16 cellular contexts compared by ENCODE assay signal in genomic region chr17:10628756-10629155, GRCh38. TPM values are rescaled to one million over a fixed set of nuclear protein-coding genes. Genes with fewer than 3 reads are reported as not detected.
DNase-seq lines count a peak whose midpoint lies in the region; ATAC-seq, FAIRE-seq and TF ChIP-seq lines count a peak whose summit lies in the region.
"Had no signal": no experiment of that assay in that cellular context is flagged by ENCODE, and none has a peak within 500 bp of the region (broad histone marks: within the 10 kb centered on the region; RNA-seq: fewer than 3 reads in every experiment).

No MANE protein-coding gene starts in this region.

- H3K27ac ChIP-seq in OCI-LY3 (ENCODE audit: low read length) = no peak overlapping the region
- H3K27ac ChIP-seq: ovary had no signal

- intact Hi-C loops in left colon (cut with DNase I, micrococcal nuclease) = no loop called here

- H3K9me3 ChIP-seq in OCI-LY3 (ENCODE audit: insufficient read depth, low read length) = no peaks in the 10 kb centered on the region
- H3K9me3 ChIP-seq: ovary had no signal

- no peak overlapping the region for H2AFZ ChIP-seq in OCI-LY3 (ENCODE audit: low read depth, low read length)

- H3K4me3 ChIP-seq in OCI-LY3 (ENCODE audit: low read length) (no peak overlapping the region), fibroblast of the aortic adventitia (ENCODE audit: low read depth, low read length) (no peak overlapping the region)
- H3K4me3 ChIP-seq: ovary had no signal

- H3K9ac ChIP-seq in OCI-LY3 (ENCODE audit: low read length) = no peak overlapping the region

- H4K20me1 ChIP-seq in OCI-LY3 (ENCODE audit: insufficient read depth, low read length) = peaks cover 4% of the 10 kb centered on the region; the same call in 1 of the 2 replicates

- no peak overlapping the region for H3K4me2 ChIP-seq in OCI-LY3 (ENCODE audit: low read length)

- H3K27me3 Mint-ChIP-seq in stimulated activated naive CD8-positive, alpha-beta T cell treated with anti-CD3 and anti-CD28 coated beads, Interleukin-15, amount 100 ng/mL, for 72 hours = no peaks in the 10 kb centered on the region
- H3K27me3 Mint-ChIP-seq: activated naive CD8-positive, alpha-beta T cell treated with anti-CD3 and anti-CD28 coated beads, Interleukin-2, amount 10 ng/mL, durations not matched to agents 7 days and 5 days had no signal

- ATAC-seq in stimulated activated naive CD8-positive, alpha-beta T cell treated with anti-CD3 and anti-CD28 coated beads, Interleukin-15, Interleukin-2, amounts not matched to agents 100 U/mL and 50 U/mL, for 24 hours = no peak
- ATAC-seq in stimulated activated naive CD8-positive, alpha-beta T cell treated with anti-CD3 and anti-CD28 coated beads, Interleukin-15, amount 100 ng/mL, for 72 hours = no peak
- ATAC-seq in left colon (no peak), GM21576 (IDR thresholded peaks at IDR 0.05; ENCODE audit: unreplicated experiment) (no peak)

- DNase-seq in stimulated activated naive CD8-positive, alpha-beta T cell treated with anti-CD3 and anti-CD28 coated beads, Interleukin-15, Interleukin-2, amounts not matched to agents 100 U/mL and 50 U/mL, for 24 hours = peak; percentile 29
- DNase-seq in stimulated activated naive CD8-positive, alpha-beta T cell treated with anti-CD3 and anti-CD28 coated beads, Interleukin-15, amount 100 ng/mL, for 72 hours = no peak
- DNase-seq in fibroblast of the aortic adventitia (ENCODE audit: low read depth) (no peak), urothelium cell line (ENCODE audit: low spot score) (peak; percentile 25), left colon (no peak)
- no peak for DNase-seq in activated naive CD4-positive, alpha-beta T cell (lab: John Stamatoyannopoulos, UW)
- DNase-seq: activated CD4-positive, alpha-beta T cell treated with anti-CD3 and anti-CD28 coated beads for 4 hours; activated naive CD8-positive, alpha-beta T cell treated with anti-CD3 and anti-CD28 coated beads, Interleukin-2, amount 10 ng/mL, durations not matched to agents 7 days and 5 days; DMS79; kidney; NCI-H2171; ovary; SIG-M5 had no signal

- TF ChIP-seq CTCF in OCI-LY3 (IDR thresholded peaks at IDR 0.05; ENCODE audit: low read depth, low read length) = 0 out of 2 replicates have a peak, but pooled peaks have one; percentile 21
- peak; percentile 41 for TF ChIP-seq CTCF in fibroblast of the aortic adventitia (IDR thresholded peaks at IDR 0.05; ENCODE audit: insufficient read depth, low read length)

- no peak for FAIRE-seq in urothelium cell line (lab: Jason Lieb, UNC)
- FAIRE-seq: endometrium, kidney had no signal

- no peaks in the 10 kb centered on the region for H3K27me3 ChIP-seq in OCI-LY3 (ENCODE audit: low read depth, low read length)
- H3K27me3 ChIP-seq: ovary had no signal

- no peaks in the 10 kb centered on the region for H3K36me3 ChIP-seq in OCI-LY3 (replicated peaks; ENCODE audit: low read depth, low read length)
- H3K36me3 ChIP-seq: ovary had no signal

- no peak overlapping the region for H3K4me3 Mint-ChIP-seq in stimulated activated naive CD8-positive, alpha-beta T cell treated with anti-CD3 and anti-CD28 coated beads, Interleukin-15, amount 100 ng/mL, for 72 hours
- H3K4me3 Mint-ChIP-seq: activated naive CD8-positive, alpha-beta T cell treated with anti-CD3 and anti-CD28 coated beads, Interleukin-2, amount 10 ng/mL, durations not matched to agents 7 days and 5 days had no signal

- no peaks in the 10 kb centered on the region for H3K9me3 Mint-ChIP-seq in stimulated activated naive CD8-positive, alpha-beta T cell treated with anti-CD3 and anti-CD28 coated beads, Interleukin-15, amount 100 ng/mL, for 72 hours
- H3K9me3 Mint-ChIP-seq: activated naive CD8-positive, alpha-beta T cell treated with anti-CD3 and anti-CD28 coated beads, Interleukin-2, amount 10 ng/mL, durations not matched to agents 7 days and 5 days had no signal

- H3K4me1 ChIP-seq in OCI-LY3 (ENCODE audit: low read length) = peaks cover 6% of the 10 kb centered on the region

- no peak overlapping the region for H3K27ac Mint-ChIP-seq in stimulated activated naive CD8-positive, alpha-beta T cell treated with anti-CD3 and anti-CD28 coated beads, Interleukin-15, amount 100 ng/mL, for 72 hours
- H3K27ac Mint-ChIP-seq: activated naive CD8-positive, alpha-beta T cell treated with anti-CD3 and anti-CD28 coated beads, Interleukin-2, amount 10 ng/mL, durations not matched to agents 7 days and 5 days had no signal

- no peaks in the 10 kb centered on the region for H3K4me1 Mint-ChIP-seq in stimulated activated naive CD8-positive, alpha-beta T cell treated with anti-CD3 and anti-CD28 coated beads, Interleukin-15, amount 100 ng/mL, for 72 hours
- H3K4me1 Mint-ChIP-seq: activated naive CD8-positive, alpha-beta T cell treated with anti-CD3 and anti-CD28 coated beads, Interleukin-2, amount 10 ng/mL, durations not matched to agents 7 days and 5 days had no signal

- no peaks in the 10 kb centered on the region for H3K79me2 ChIP-seq in OCI-LY3 (ENCODE audit: low read length)

RNA-seq across cellular contexts. Expression of gene MYH3, which starts 28.4 kb away (rescaled TPM):
- total RNA-seq in fibroblast of the aortic adventitia (ENCODE audit: low replicate concordance) = 0.45 and 1.1 TPM in 2 replicates
- 1 to 10 TPM; 1.0 to 1.6 TPM for total RNA-seq in left colon

Comparison
In these comparisons a context has a peak if more than half of its experiments do, and no peak if none do; other contexts are left out.
1. DNase-seq: peak in stimulated activated naive CD8-positive, alpha-beta T cell treated with anti-CD3 and anti-CD28 coated beads, Interleukin-15, Interleukin-2, amounts not matched to agents 100 U/mL and 50 U/mL, for 24 hours (single experiment) and urothelium cell line (single experiment); none in stimulated activated naive CD8-positive, alpha-beta T cell treated with anti-CD3 and anti-CD28 coated beads, Interleukin-15, amount 100 ng/mL, for 72 hours (0 of 2), fibroblast of the aortic adventitia (single experiment), left colon (0 of 2) and activated naive CD4-positive, alpha-beta T cell (0 of 4).